In the genomic region with DNA sequence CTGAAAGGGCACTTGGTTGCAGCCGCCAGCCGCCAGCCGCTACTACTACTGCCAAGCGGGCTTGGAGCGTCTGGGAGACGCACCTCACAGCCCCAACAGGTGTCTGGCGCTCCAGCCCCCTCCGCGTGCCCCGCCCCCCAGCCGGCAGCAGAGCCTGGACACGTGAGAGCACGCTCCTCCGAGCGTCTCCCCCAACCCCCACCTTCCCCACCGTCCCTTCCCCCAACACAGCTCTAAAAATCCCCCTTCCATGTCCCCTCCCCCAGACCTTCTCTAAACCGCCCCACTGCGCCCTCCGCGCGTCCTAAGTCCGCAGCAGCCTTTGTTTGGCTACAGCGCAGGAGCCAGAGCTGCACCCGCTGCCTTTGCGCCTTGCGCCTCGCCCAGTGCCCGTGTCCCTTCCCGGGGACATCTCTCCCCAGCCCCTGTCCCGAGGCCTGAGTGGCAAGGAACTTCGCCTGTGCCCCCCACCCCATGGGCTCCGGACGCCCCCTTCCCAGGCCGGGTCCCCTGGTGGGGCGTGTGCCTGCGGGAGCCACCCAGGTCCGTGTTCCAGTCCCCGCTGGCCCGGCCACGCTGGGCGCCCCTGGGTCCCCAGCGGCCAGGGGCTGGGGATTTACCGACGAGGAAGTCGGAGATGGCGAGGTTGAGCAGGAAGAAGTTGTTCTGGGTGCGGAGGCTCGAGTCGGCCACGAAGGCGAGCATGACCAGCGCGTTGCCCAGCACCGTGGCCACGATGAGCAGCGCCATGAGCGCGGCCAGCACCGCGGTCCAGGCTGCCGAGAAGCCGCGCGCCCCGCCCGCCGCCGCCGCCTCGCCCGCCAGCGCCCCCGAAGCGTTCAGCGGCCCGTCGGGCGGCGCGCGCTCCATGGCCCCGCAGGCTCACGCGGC, we compare ENCODE assay signal across 10 cellular contexts. TPM values are rescaled to one million over a fixed set of nuclear protein-coding genes. Genes with fewer than 3 reads are reported as not detected.
DNase-seq lines count a peak whose midpoint lies in the region; ATAC-seq and TF ChIP-seq lines count a peak whose summit lies in the region.
"Had no signal": no experiment of that assay in that cellular context is flagged by ENCODE, and none has a peak within 500 bp of the region (broad histone marks: within the 10 kb centered on the region; RNA-seq: fewer than 3 reads in every experiment).

No MANE protein-coding gene starts in this region.

- H3K36me3 Mint-ChIP-seq in T-cell: no peaks in the 10 kb centered on the region
- H3K36me3 Mint-ChIP-seq in immature natural killer cell: no peaks in the 10 kb centered on the region

- H3K27ac Mint-ChIP-seq in T-cell (no peak overlapping the region), immature natural killer cell (no peak overlapping the region)

- H3K4me3 Mint-ChIP-seq in T-cell (peak overlapping the region in 2 of 3 donors; percentile 9 to 75), immature natural killer cell (peak overlapping the region in 1 of 5 donors; percentile 51)

- peaks cover 14 to 63% of the 10 kb centered on the region in 2 donors for H3K27me3 Mint-ChIP-seq in T-cell
- peaks cover 5 to 15% (median 8%) of the 10 kb centered on the region in 3 donors for H3K27me3 Mint-ChIP-seq in immature natural killer cell (ENCODE audit: low read depth in 3 of 3)

- POLR2A ChIA-PET in T-cell (lab: Charles Lee): no interaction called here

- peak overlapping the region; percentile 56 for H3K4me3 ChIP-seq in left ventricle myocardium inferior
- peak overlapping the region; percentile 56 for H3K4me3 ChIP-seq in iPS-18c (ENCODE audit: insufficient read depth, low read depth, low read length)
- peak overlapping the region; percentile 3 to 4 for H3K4me3 ChIP-seq in aorta (ENCODE audit: low read length in 2 of 2)
- H3K4me3 ChIP-seq: uterus had no signal

- H3K27ac ChIP-seq in left ventricle myocardium inferior (replicated peaks) (no peak overlapping the region), aorta (ENCODE audit: low read depth in 1 of 2, low read length in 2 of 2) (no peak overlapping the region)
- H3K27ac ChIP-seq: uterus had no signal

- H3K4me1 ChIP-seq in left ventricle myocardium inferior: peaks cover 21% of the 10 kb centered on the region
- H3K4me1 ChIP-seq in aorta (ENCODE audit: control insufficient read depth in 1 of 2, insufficient read depth in 2 of 2, low read length in 2 of 2): no peaks in the 10 kb centered on the region

- no peaks in the 10 kb centered on the region for H3K9me3 Mint-ChIP-seq in T-cell
- H3K9me3 Mint-ChIP-seq in immature natural killer cell: peaks cover 0 to 1% (median 0%) of the 10 kb centered on the region in 6 donors

- DNase-seq in left ventricle myocardium inferior (no peak), Right ventricle myocardium superior (no peak), T-cell (no peak), aorta (no peak), immature natural killer cell (no peak), hepatic stellate cell (ENCODE audit: low spot score) (no peak)

- CTCF ChIA-PET in T-cell (lab: Charles Lee): no interaction called here

- H3K4me1 Mint-ChIP-seq in T-cell (peaks cover 4 to 7% (median 5%) of the 10 kb centered on the region in 3 donors), immature natural killer cell (peaks cover 0 to 4% of the 10 kb centered on the region in 2 donors)

- H3K27me3 ChIP-seq in left ventricle myocardium inferior (ENCODE audit: low read depth): peaks cover 98% of the 10 kb centered on the region
- H3K27me3 ChIP-seq in aorta (ENCODE audit: control insufficient read depth in 1 of 2, insufficient read depth in 2 of 2, low read length in 1 of 2): no peaks in the 10 kb centered on the region

- 1 to 2% methylated on average over 49 to 84 of the region's 84 CpGs for WGBS in aorta, 2 donors

- TF ChIP-seq CTCF in left ventricle myocardium inferior (IDR thresholded peaks at IDR 0.05; ENCODE audit: borderline replicate concordance): no peak

- intact Hi-C loops in left ventricle myocardium inferior (cut with micrococcal nuclease) (no loop called here), Right ventricle myocardium superior (cut with DNase I) (no loop called here), aorta (cut with DNase I) (no loop called here)

- no peak for ATAC-seq in Right ventricle myocardium superior (ENCODE audit: poor library complexity)
- ATAC-seq in T-cell (replicated peaks in 1 of 4): peak; percentile 23 to 44 (median 35)
- ATAC-seq in aorta (ENCODE audit: low FRiP score): no peak
- ATAC-seq in GM21825 (IDR thresholded peaks at IDR 0.05; ENCODE audit: unreplicated experiment): no peak

- no peaks in the 10 kb centered on the region for H3K9me3 ChIP-seq in left ventricle myocardium inferior (replicated peaks)
- H3K9me3 ChIP-seq in iPS-18c (ENCODE audit: control insufficient read depth, insufficient read depth, low read length): no peaks in the 10 kb centered on the region
- H3K9me3 ChIP-seq in aorta (ENCODE audit: control insufficient read depth, low read length): no peaks in the 10 kb centered on the region
- H3K9me3 ChIP-seq: uterus had no signal

- H3K36me3 ChIP-seq in left ventricle myocardium inferior: no peaks in the 10 kb centered on the region
- no peaks in the 10 kb centered on the region for H3K36me3 ChIP-seq in aorta (ENCODE audit: control insufficient read depth in 1 of 2, insufficient read depth in 2 of 2, low read length in 1 of 2)
- H3K36me3 ChIP-seq: uterus had no signal

RNA-seq across cellular contexts. Expression of gene HRH3, which starts 0.7 kb away (rescaled TPM):
- total RNA-seq in left ventricle myocardium inferior (not detected), Right ventricle myocardium superior (not detected), T-cell (not detected), aorta (not detected)
- polyA plus RNA-seq in aorta (not detected), immature natural killer cell (not detected)
- total RNA-seq: fibroblast of lung, uterus had no signal
- polyA plus RNA-seq: fibroblast of lung had no signal

RNA-seq across cellular contexts. Expression of gene OSBPL2, which starts 19.0 kb away (rescaled TPM):
- total RNA-seq in left ventricle myocardium inferior (55.3 TPM), Right ventricle myocardium superior (52.3 TPM), T-cell (10 to 100 TPM; 57.0 to 70.1 (median 63.0) TPM), aorta (10 to 100 TPM; 58.0 to 71.3 TPM)
- polyA plus RNA-seq in aorta (10 to 100 TPM; 16.2 to 27.8 TPM), immature natural killer cell (10 to 100 TPM; 17.9 to 45.2 (median 24.5) TPM)

RNA-seq across cellular contexts. Expression of gene MTG2, which starts 36.5 kb away (rescaled TPM):
- total RNA-seq in left ventricle myocardium inferior (25.9 TPM), Right ventricle myocardium superior (20.8 TPM), T-cell (10 to 100 TPM; 21.1 to 51.9 (median 44.1) TPM), aorta (10 to 100 TPM; 24.6 to 33.3 TPM)
- polyA plus RNA-seq in aorta (10 to 100 TPM in 1 of 2 donors, 1 to 10 TPM in 1; 5.3 to 55.3 TPM), immature natural killer cell (10 to 100 TPM; 14.5 to 19.6 (median 15.3) TPM)

Comparison
In these comparisons a context has a peak if more than half of its experiments do, and no peak if none do; other contexts are left out.
1. H3K4me3 ChIP-seq: peak in every context shown above with its lines; median percentile 56 in left ventricle myocardium inferior; 56 in iPS-18c; 4 in aorta.
2. ATAC-seq: peak in T-cell (4 of 4); none in Right ventricle myocardium superior (single experiment), aorta (single experiment) and GM21825 (single experiment).